In genomic region chr7:19623676-19624075, GRCh38 we compare ENCODE assay signal across 21 cellular contexts.
"Had no signal": no experiment of that assay in that cellular context is flagged by ENCODE, and none has a peak within 500 bp of the region (broad histone marks: within the 10 kb centered on the region; RNA-seq: fewer than 3 reads in every experiment).

No MANE protein-coding gene starts in this region.

- H3K9me3 ChIP-seq: esophagus squamous epithelium, upper lobe of left lung, uterus had no signal

- H3K27me3 ChIP-seq: esophagus squamous epithelium, foreskin keratinocyte, heart left ventricle, right atrium auricular region, sigmoid colon, tibial artery, upper lobe of left lung, uterus had no signal

- DNase-seq: dermis blood vessel endothelial cell; esophagus squamous epithelium; foreskin keratinocyte; heart left ventricle; hippocampal formation; islet precursor cell; mammary epithelial cell; natural killer cell; posterior cingulate gyrus; sigmoid colon; small intestine; stimulated activated CD4-positive, alpha-beta T cell treated with anti-CD3 and anti-CD28 coated beads, Interleukin-12 subunit alpha, Interleukin-12 subunit beta, amount 100 ng/mL, for 4 hours; stimulated activated CD4-positive, alpha-beta T cell treated with anti-CD3 and anti-CD28 coated beads, Interleukin-4, amount 100 ng/mL, for 1 hour; stimulated activated CD8-positive, alpha-beta memory T cell treated with anti-CD3 and anti-CD28 coated beads, Interleukin-4, amount 100 ng/mL, for 48 hours; stimulated activated naive CD8-positive, alpha-beta T cell treated with anti-CD3 and anti-CD28 coated beads, Interleukin-15, Interleukin-2, amounts not matched to agents 100 U/mL and 50 U/mL, for 24 hours; tibial artery; upper lobe of left lung; uterus had no signal

- H3K27ac ChIP-seq: esophagus squamous epithelium, foreskin keratinocyte, heart left ventricle, right atrium auricular region, sigmoid colon, tibial artery, upper lobe of left lung, uterus had no signal

- H3K4me3 ChIP-seq: esophagus squamous epithelium, heart left ventricle, right atrium auricular region, sigmoid colon, tibial artery, upper lobe of left lung, uterus had no signal

- ATAC-seq: foreskin keratinocyte; heart left ventricle; left lobe of liver; natural killer cell; stimulated activated effector memory CD8-positive, alpha-beta T cell treated with anti-CD3 and anti-CD28 coated beads, Interleukin-12 subunit alpha, Interleukin-12 subunit beta, amount 100 ng/mL, for 72 hours; stimulated activated naive CD8-positive, alpha-beta T cell treated with anti-CD3 and anti-CD28 coated beads, Interleukin-15, Interleukin-2, amounts not matched to agents 100 U/mL and 50 U/mL, for 24 hours had no signal

- H3K36me3 ChIP-seq: esophagus squamous epithelium, heart left ventricle, right atrium auricular region, sigmoid colon, tibial artery, upper lobe of left lung, uterus had no signal

- FAIRE-seq: small intestine had no signal

- H3K4me1 ChIP-seq: esophagus squamous epithelium, foreskin keratinocyte, heart left ventricle, right atrium auricular region, sigmoid colon, tibial artery, upper lobe of left lung, uterus had no signal
